16 cellular contexts compared by ENCODE assay signal in the genomic region with DNA sequence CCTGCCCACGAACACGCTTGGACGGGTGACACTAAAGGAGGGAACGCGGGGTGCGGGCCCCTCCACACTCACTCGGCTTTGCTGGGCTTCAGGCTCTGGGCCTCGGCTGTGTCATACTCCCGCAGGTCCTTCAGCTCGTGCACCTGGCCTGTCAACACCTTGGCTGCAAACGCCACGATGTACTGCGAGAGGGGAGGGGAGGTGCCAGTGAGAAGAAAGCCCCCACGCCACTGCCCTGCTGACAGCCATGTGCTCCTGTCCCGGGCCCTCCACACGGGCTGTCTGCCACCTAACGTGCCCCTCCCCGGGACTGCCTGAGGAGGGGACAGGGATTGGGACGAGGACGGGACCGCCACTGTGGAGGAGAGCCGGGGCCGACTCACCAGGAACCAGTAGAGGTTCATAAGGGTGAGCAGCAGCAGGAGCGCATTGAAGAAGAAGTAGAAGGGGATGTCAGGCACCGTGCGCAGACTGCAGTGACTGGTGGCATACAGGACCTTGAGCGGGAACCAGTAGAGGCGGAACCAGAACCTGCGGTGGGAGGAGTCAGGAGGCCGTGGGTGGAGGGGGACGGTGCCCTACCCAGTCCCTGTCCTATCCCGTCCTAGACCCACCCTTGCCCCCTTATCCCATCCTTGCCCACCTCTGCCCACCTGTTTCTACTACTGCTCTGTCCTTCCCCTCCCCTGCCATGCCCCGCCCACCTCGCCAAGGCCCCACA. TPM values are rescaled to one million over a fixed set of nuclear protein-coding genes. Genes with fewer than 3 reads are reported as not detected.
A peak's percentile ranks its signal among the peaks of the same experiment; 100 is the strongest.
DNase-seq lines count a peak whose midpoint lies in the region; ATAC-seq and TF ChIP-seq lines count a peak whose summit lies in the region.
"Had no signal": no experiment of that assay in that cellular context is flagged by ENCODE, and none has a peak within 500 bp of the region (broad histone marks: within the 10 kb centered on the region; RNA-seq: fewer than 3 reads in every experiment).

No MANE protein-coding gene starts in this region.

- H3K27me3 ChIP-seq in DND-41 (ENCODE audit: insufficient read depth, low read length, poor library complexity) (no peaks in the 10 kb centered on the region), Panc1 (ENCODE audit: control insufficient read depth, insufficient read depth, low read length) (no peaks in the 10 kb centered on the region), foreskin keratinocyte (no peaks in the 10 kb centered on the region)
- H3K27me3 ChIP-seq: body of pancreas, neutrophil had no signal

- H3K9me3 ChIP-seq in DND-41 (ENCODE audit: insufficient read depth, low read length, severe bottlenecking) = no peaks in the 10 kb centered on the region
- H3K9me3 ChIP-seq in Panc1 (ENCODE audit: control insufficient read depth, insufficient read depth, low read depth, low read length) = no peaks in the 10 kb centered on the region
- H3K9me3 ChIP-seq: body of pancreas, neutrophil, prostate gland had no signal

- no peaks in the 10 kb centered on the region for H3K4me1 ChIP-seq in DND-41 (ENCODE audit: insufficient read depth, low read length)
- H3K4me1 ChIP-seq in Panc1 (ENCODE audit: control insufficient read depth, insufficient read depth, low read length) = no peaks in the 10 kb centered on the region
- no peaks in the 10 kb centered on the region for H3K4me1 ChIP-seq in foreskin keratinocyte
- H3K4me1 ChIP-seq: body of pancreas, prostate gland had no signal

- POLR2A ChIA-PET in Panc1 (lab: Charles Lee) = no interaction called here

- peak; percentile 18 for ATAC-seq in activated CD8-positive, alpha-beta memory T cell treated with anti-CD3 and anti-CD28 coated beads, Interleukin-2, amount 10 ng/mL, durations not matched to agents 7 days and 5 days
- peak; percentile 25; the same call in 2 of the 3 replicates for ATAC-seq in DND-41 (ENCODE audit: insufficient read depth, low read depth)
- peak; percentile 64 for ATAC-seq in Panc1
- peak; percentile 11 for ATAC-seq in sciatic nerve
- ATAC-seq in GM18858 (IDR thresholded peaks at IDR 0.05; ENCODE audit: unreplicated experiment) = no peak
- no peak for ATAC-seq in foreskin keratinocyte

- no peaks in the 10 kb centered on the region for H3K36me3 ChIP-seq in DND-41 (ENCODE audit: insufficient read depth, low read length)
- no peaks in the 10 kb centered on the region for H3K36me3 ChIP-seq in Panc1 (ENCODE audit: control insufficient read depth, insufficient read depth, low read length)
- H3K36me3 ChIP-seq: neutrophil, prostate gland had no signal

- H3K4me2 ChIP-seq in DND-41 (ENCODE audit: insufficient read depth, low read length) = no peak overlapping the region

- TF ChIP-seq CTCF in DND-41 (IDR thresholded peaks at IDR 0.05; ENCODE audit: borderline replicate concordance, extremely low read depth, low read length, poor library complexity, severe bottlenecking) = no peak
- no peak for TF ChIP-seq CTCF in Panc1 (IDR thresholded peaks at IDR 0.05)
- no peak for TF ChIP-seq CTCF in foreskin keratinocyte (conservative IDR thresholded peaks at IDR 0.05)

- in situ Hi-C loops in Panc1 (cut with HindIII; ENCODE audit: low pct_unique_long_range_greater_than_20kb, low sequenced_read_pairs) = no loop called here

- no peak overlapping the region for H3K27ac Mint-ChIP-seq in activated CD8-positive, alpha-beta memory T cell treated with anti-CD3 and anti-CD28 coated beads, Interleukin-2, amount 10 ng/mL, durations not matched to agents 7 days and 5 days

- no peaks in the 10 kb centered on the region for H3K27me3 Mint-ChIP-seq in activated CD8-positive, alpha-beta memory T cell treated with anti-CD3 and anti-CD28 coated beads, Interleukin-2, amount 10 ng/mL, durations not matched to agents 7 days and 5 days

- BruUV-seq in Panc1 (replicated peaks; lab: Mats Ljungman, UMichigan) = no TSS peak

- CTCF ChIA-PET in activated CD8-positive, alpha-beta memory T cell treated with anti-CD3 and anti-CD28 coated beads, Interleukin-2, amount 10 ng/mL, durations not matched to agents 7 days and 5 days (lab: Charles Lee) = no interaction called here
- CTCF ChIA-PET in Panc1 (lab: Charles Lee) = no interaction called here

- H3K27ac ChIP-seq in DND-41 (ENCODE audit: low read length) = no peak overlapping the region
- no peak overlapping the region for H3K27ac ChIP-seq in Panc1 (ENCODE audit: low read length)
- no peak overlapping the region for H3K27ac ChIP-seq in foreskin keratinocyte
- H3K27ac ChIP-seq: body of pancreas, neutrophil, prostate gland had no signal

- peaks cover 3% of the 10 kb centered on the region; the same call in 1 of the 2 replicates for H4K20me1 ChIP-seq in DND-41 (ENCODE audit: insufficient read depth, low read length)

- H3K79me2 ChIP-seq in DND-41 (ENCODE audit: insufficient read depth, low read length) = no peaks in the 10 kb centered on the region

- H3K4me3 Mint-ChIP-seq in activated CD8-positive, alpha-beta memory T cell treated with anti-CD3 and anti-CD28 coated beads, Interleukin-2, amount 10 ng/mL, durations not matched to agents 7 days and 5 days = no peak overlapping the region

- intact Hi-C loops in Panc1 (cut with micrococcal nuclease; ENCODE audit: unreplicated experiment) = no loop called here
- intact Hi-C loops in sciatic nerve (cut with DNase I) = no loop called here

- no peaks in the 10 kb centered on the region for H3K4me1 Mint-ChIP-seq in activated CD8-positive, alpha-beta memory T cell treated with anti-CD3 and anti-CD28 coated beads, Interleukin-2, amount 10 ng/mL, durations not matched to agents 7 days and 5 days

- no peaks in the 10 kb centered on the region for H3K9me3 Mint-ChIP-seq in activated CD8-positive, alpha-beta memory T cell treated with anti-CD3 and anti-CD28 coated beads, Interleukin-2, amount 10 ng/mL, durations not matched to agents 7 days and 5 days (ENCODE audit: low read depth)

- no peaks in the 10 kb centered on the region for H3K36me3 Mint-ChIP-seq in activated CD8-positive, alpha-beta memory T cell treated with anti-CD3 and anti-CD28 coated beads, Interleukin-2, amount 10 ng/mL, durations not matched to agents 7 days and 5 days

- H3K4me3 ChIP-seq in DND-41 (ENCODE audit: low read depth in 1 of 2, low read length in 2 of 2) (no peak overlapping the region), Panc1 (ENCODE audit: low read depth in 2 of 2, low read length in 2 of 2) (no peak overlapping the region)
- H3K4me3 ChIP-seq: body of pancreas, prostate gland had no signal

- H2AFZ ChIP-seq in DND-41 (ENCODE audit: low read depth, low read length) = no peak overlapping the region

- DNase-seq in activated CD8-positive, alpha-beta memory T cell treated with anti-CD3 and anti-CD28 coated beads, Interleukin-2, amount 10 ng/mL, durations not matched to agents 7 days and 5 days = no peak
- no peak for DNase-seq in activated CD8-positive, alpha-beta memory T cell treated with anti-CD3 and anti-CD28 coated beads, Interleukin-2, amount 50 U/mL, for 4 hours
- DNase-seq in DND-41 = no peak
- no peak for DNase-seq in Panc1 (ENCODE audit: low read depth, low spot score)
- DNase-seq in sciatic nerve (ENCODE audit: low spot score) = no peak
- no peak for DNase-seq in foreskin keratinocyte
- DNase-seq in NCI-H2029 treated with DMSO at 0.1 percent for 48 hours (lab: John Stamatoyannopoulos, UW) = no peak
- DNase-seq: activated CD4-positive, alpha-beta T cell treated with anti-CD3 and anti-CD28 coated beads, Interleukin-2, amount 50 U/mL, for 4 hours; activated gamma-delta T cell; COR-L47; head of caudate nucleus; KG1 had no signal

- H3K9ac ChIP-seq in DND-41 (ENCODE audit: low read depth, low read length) = no peak overlapping the region

RNA-seq across cellular contexts. Expression of a gene that starts 16.9 kb away (rescaled TPM):
- not detected for total RNA-seq in activated CD8-positive, alpha-beta memory T cell treated with anti-CD3 and anti-CD28 coated beads, Interleukin-2, amount 10 ng/mL, durations not matched to agents 7 days and 5 days
- total RNA-seq in Panc1 (2021; ENCODE audit: unreplicated experiment) (4.5 TPM), sciatic nerve (19.7 TPM), foreskin keratinocyte (0.10 and 0.11 TPM in 2 replicates)
- polyA plus RNA-seq in Panc1 (2012; ENCODE audit: insufficient read length) = 8.8 TPM
- polyA plus RNA-seq in foreskin keratinocyte = 0.06 and 0.28 TPM in 2 replicates

RNA-seq across cellular contexts. Expression of a gene that starts 40.2 kb away (rescaled TPM):
- 100 to 1,000 TPM; 251 to 264 TPM for total RNA-seq in activated CD8-positive, alpha-beta memory T cell treated with anti-CD3 and anti-CD28 coated beads, Interleukin-2, amount 10 ng/mL, durations not matched to agents 7 days and 5 days
- 177 TPM for total RNA-seq in Panc1 (2021; ENCODE audit: unreplicated experiment)
- 210 TPM for polyA plus RNA-seq in Panc1 (2012; ENCODE audit: insufficient read length)
- total RNA-seq in sciatic nerve = 104 TPM
- total RNA-seq in foreskin keratinocyte = 193 and 257 TPM in 2 replicates
- polyA plus RNA-seq in foreskin keratinocyte = 257 and 326 TPM in 2 replicates

RNA-seq across cellular contexts. Expression of a gene that starts 40.5 kb away (rescaled TPM):
- 10 to 100 TPM; 48.2 to 56.4 TPM for total RNA-seq in activated CD8-positive, alpha-beta memory T cell treated with anti-CD3 and anti-CD28 coated beads, Interleukin-2, amount 10 ng/mL, durations not matched to agents 7 days and 5 days
- total RNA-seq in Panc1 (2021; ENCODE audit: unreplicated experiment) = 41.5 TPM
- polyA plus RNA-seq in Panc1 (2012; ENCODE audit: insufficient read length) = 52.2 TPM
- total RNA-seq in sciatic nerve = 24.0 TPM
- total RNA-seq in foreskin keratinocyte = 50.0 and 53.2 TPM in 2 replicates
- polyA plus RNA-seq in foreskin keratinocyte = 53.2 and 55.3 TPM in 2 replicates

RNA-seq across cellular contexts. Expression of a gene that starts 47.3 kb away (rescaled TPM):
- total RNA-seq in activated CD8-positive, alpha-beta memory T cell treated with anti-CD3 and anti-CD28 coated beads, Interleukin-2, amount 10 ng/mL, durations not matched to agents 7 days and 5 days = 10 to 100 TPM; 98.4 to 98.7 TPM
- total RNA-seq in Panc1 (2021; ENCODE audit: unreplicated experiment) (62.2 TPM), sciatic nerve (57.8 TPM), foreskin keratinocyte (56.7 and 58.1 TPM in 2 replicates)
- polyA plus RNA-seq in Panc1 (2012; ENCODE audit: insufficient read length) = 53.7 TPM
- 43.2 and 44.0 TPM in 2 replicates for polyA plus RNA-seq in foreskin keratinocyte

Comparison
In these comparisons a context has a peak if more than half of its experiments do, and no peak if none do; other contexts are left out.
1. ATAC-seq: peak in activated CD8-positive, alpha-beta memory T cell treated with anti-CD3 and anti-CD28 coated beads, Interleukin-2, amount 10 ng/mL, durations not matched to agents 7 days and 5 days (single experiment), DND-41 (single experiment), Panc1 (single experiment) and sciatic nerve (single experiment); none in GM18858 (single experiment) and foreskin keratinocyte (single experiment).